In genomic region chr17:77133087-77133633, GRCh38 we compare ENCODE assay signal across 3 cellular contexts.
TF ChIP-seq lines count a peak whose summit lies in the region.

No MANE protein-coding gene starts in this region.

TF ChIP-seq in GM12891, 5 proteins besides CTCF, POLR2A, EP300 and RAD21:
- TF ChIP-seq PAX5 (IDR thresholded peaks at IDR 0.05; ENCODE audit: insufficient read depth, low read length, severe bottlenecking) (peak; percentile 31), SPI1 (IDR thresholded peaks at IDR 0.05; ENCODE audit: low read depth, low read length) (no peak)

TF ChIP-seq in IMR-90, 13 proteins besides CTCF, POLR2A, EP300 and RAD21:
- no peak for TF ChIP-seq MAZ (IDR thresholded peaks at IDR 0.05; ENCODE audit: borderline replicate concordance, low read depth, low read length)
- TF ChIP-seq BHLHE40 (IDR thresholded peaks at IDR 0.05; ENCODE audit: low read depth, low read length) = no peak
- TF ChIP-seq NFE2L2 (IDR thresholded peaks at IDR 0.05; ENCODE audit: low read depth, low read length) = no peak
- no peak for TF ChIP-seq FOS (IDR thresholded peaks at IDR 0.05; ENCODE audit: low read depth, low read length)
- TF ChIP-seq CEBPB (IDR thresholded peaks at IDR 0.05; ENCODE audit: low read depth, low read length) = no peak
- no peak for TF ChIP-seq USF2 (IDR thresholded peaks at IDR 0.05; ENCODE audit: low read depth, low read length)
- TF ChIP-seq MAFK (IDR thresholded peaks at IDR 0.05; ENCODE audit: low read depth, low read length) = no peak

TF ChIP-seq in GM12878, 131 proteins besides CTCF, POLR2A, EP300 and RAD21:
- TF ChIP-seq ZNF384 (IDR thresholded peaks at IDR 0.05; ENCODE audit: borderline replicate concordance, low read depth, low read length) = no peak
- peak; percentile 76; the same call in 1 of the 2 replicates for TF ChIP-seq PAX5 (IDR thresholded peaks at IDR 0.05; ENCODE audit: borderline replicate concordance, low read depth, low read length)
TF ChIP-seq in GM12878: peak in this region for 1.
